In genomic region chr16:4426722-4427372, GRCh38 we compare ENCODE assay signal across 9 cellular contexts. TPM values are rescaled to one million over a fixed set of nuclear protein-coding genes. Genes with fewer than 3 reads are reported as not detected.
DNase-seq lines count a peak whose midpoint lies in the region; ATAC-seq, FAIRE-seq and TF ChIP-seq lines count a peak whose summit lies in the region.
"Had no signal": no experiment of that assay in that cellular context is flagged by ENCODE, and none has a peak within 500 bp of the region (broad histone marks: within the 10 kb centered on the region; RNA-seq: fewer than 3 reads in every experiment).

No MANE protein-coding gene starts in this region.

- TF ChIP-seq CTCF in kidney (IDR thresholded peaks at IDR 0.05; ENCODE audit: borderline replicate concordance, extremely low read depth, insufficient read depth): no peak

- H3K36me3 Mint-ChIP-seq in activated T-cell treated with anti-CD3 and anti-CD28 coated beads, Interleukin-2, amount 50 U/mL, for 4 hours (ENCODE audit: insufficient read depth): peaks cover 14% of the 10 kb centered on the region
- H3K36me3 Mint-ChIP-seq in activated naive CD8-positive, alpha-beta T cell treated with anti-CD3 and anti-CD28 coated beads, Interleukin-2, amount 10 ng/mL, durations not matched to agents 7 days and 5 days: peaks cover 13% of the 10 kb centered on the region

- 92% methylated on average over 12 of the region's 12 CpGs for WGBS in thymus

- H3K27ac ChIP-seq in kidney (ENCODE audit: low read depth in 2 of 2, low read length in 2 of 2) (no peak overlapping the region), thymus (ENCODE audit: low read depth) (no peak overlapping the region)

- POLR2A ChIA-PET in activated naive CD8-positive, alpha-beta T cell treated with anti-CD3 and anti-CD28 coated beads, Interleukin-2, amount 10 ng/mL, durations not matched to agents 7 days and 5 days (lab: Charles Lee): interaction anchor here (0.6 to 4.6 kb wide), 2 partner anchors 11 to 122 kb away, joined by 7 to 30 read pairs; partner anchors contain the start of gene CORO7

- H3K4me3 ChIP-seq in kidney (ENCODE audit: low read length in 2 of 2): peak overlapping the region; percentile 99 to 100
- peak overlapping the region; percentile 70 for H3K4me3 ChIP-seq in thymus (ENCODE audit: low read length)

- H3K4me3 Mint-ChIP-seq in activated T-cell treated with anti-CD3 and anti-CD28 coated beads, Interleukin-2, amount 50 U/mL, for 4 hours: peak overlapping the region; percentile 97
- H3K4me3 Mint-ChIP-seq in activated naive CD8-positive, alpha-beta T cell treated with anti-CD3 and anti-CD28 coated beads, Interleukin-2, amount 10 ng/mL, durations not matched to agents 7 days and 5 days: peak overlapping the region; percentile 94

- intact Hi-C loops in kidney (cut with DNase I): no loop called here

- peak overlapping the region; percentile 99 for H3K27ac Mint-ChIP-seq in activated naive CD8-positive, alpha-beta T cell treated with anti-CD3 and anti-CD28 coated beads, Interleukin-2, amount 10 ng/mL, durations not matched to agents 7 days and 5 days

- ATAC-seq in activated T-cell treated with anti-CD3 and anti-CD28 coated beads, Interleukin-2, amount 50 U/mL, for 4 hours: no peak
- ATAC-seq in activated naive CD8-positive, alpha-beta T cell treated with anti-CD3 and anti-CD28 coated beads, Interleukin-2, amount 10 ng/mL, durations not matched to agents 7 days and 5 days (ENCODE audit: low read depth): no peak

- no peaks in the 10 kb centered on the region for H3K27me3 Mint-ChIP-seq in activated T-cell treated with anti-CD3 and anti-CD28 coated beads, Interleukin-2, amount 50 U/mL, for 4 hours (ENCODE audit: low read depth)
- no peaks in the 10 kb centered on the region for H3K27me3 Mint-ChIP-seq in activated naive CD8-positive, alpha-beta T cell treated with anti-CD3 and anti-CD28 coated beads, Interleukin-2, amount 10 ng/mL, durations not matched to agents 7 days and 5 days

- peaks cover 22% of the 10 kb centered on the region for H3K4me1 Mint-ChIP-seq in activated T-cell treated with anti-CD3 and anti-CD28 coated beads, Interleukin-2, amount 50 U/mL, for 4 hours (ENCODE audit: low read depth)
- H3K4me1 Mint-ChIP-seq in activated naive CD8-positive, alpha-beta T cell treated with anti-CD3 and anti-CD28 coated beads, Interleukin-2, amount 10 ng/mL, durations not matched to agents 7 days and 5 days: peaks cover 25% of the 10 kb centered on the region

- DNase-seq in activated T-cell treated with anti-CD3 and anti-CD28 coated beads, Interleukin-2, amount 50 U/mL, for 4 hours: no peak
- no peak for DNase-seq in activated T-cell treated with anti-CD3 and anti-CD28 coated beads, Interleukin-2, amount 50 U/mL, for 48 hours
- DNase-seq in activated naive CD8-positive, alpha-beta T cell treated with anti-CD3 and anti-CD28 coated beads, Interleukin-2, amount 10 ng/mL, durations not matched to agents 7 days and 5 days: no peak
- no peak for DNase-seq in kidney
- no peak for DNase-seq in NCI-H1105 (lab: John Stamatoyannopoulos, UW)
- no peak for DNase-seq in amniotic stem cell (lab: John Stamatoyannopoulos, UW)
- DNase-seq in NCI-H226: no peak

- H3K27me3 ChIP-seq in thymus (ENCODE audit: control insufficient read depth, insufficient read depth): no peaks in the 10 kb centered on the region

- no peaks in the 10 kb centered on the region for H3K36me3 ChIP-seq in kidney (ENCODE audit: control insufficient read depth in 1 of 2, insufficient read depth in 2 of 2, low read length in 2 of 2)
- H3K36me3 ChIP-seq in thymus (ENCODE audit: control insufficient read depth, insufficient read depth): peaks cover 16% of the 10 kb centered on the region

- no peaks in the 10 kb centered on the region for H3K9me3 Mint-ChIP-seq in activated T-cell treated with anti-CD3 and anti-CD28 coated beads, Interleukin-2, amount 50 U/mL, for 4 hours
- H3K9me3 Mint-ChIP-seq in activated naive CD8-positive, alpha-beta T cell treated with anti-CD3 and anti-CD28 coated beads, Interleukin-2, amount 10 ng/mL, durations not matched to agents 7 days and 5 days: no peaks in the 10 kb centered on the region

- H3K4me1 ChIP-seq in kidney (ENCODE audit: control insufficient read depth in 1 of 2, insufficient read depth in 1 of 2, low read depth in 1 of 2, low read length in 2 of 2) (peaks cover 12 to 13% of the 10 kb centered on the region in 2 donors), thymus (ENCODE audit: control insufficient read depth, insufficient read depth, low read length) (peaks cover 8% of the 10 kb centered on the region)

- no peak for FAIRE-seq in kidney (lab: Jason Lieb, UNC)
- FAIRE-seq: islet of Langerhans had no signal

- H3K9ac ChIP-seq in kidney (ENCODE audit: low read length in 2 of 2): peak overlapping the region in 1 of 2 donors; percentile 98

- H3K9me3 ChIP-seq in kidney (ENCODE audit: control insufficient read depth in 1 of 2, low read length in 2 of 2) (no peaks in the 10 kb centered on the region), thymus (ENCODE audit: control insufficient read depth) (no peaks in the 10 kb centered on the region)

RNA-seq across cellular contexts. Expression of gene DNAJA3, which starts 1.2 kb away (rescaled TPM):
- total RNA-seq in activated T-cell treated with anti-CD3 and anti-CD28 coated beads, Interleukin-2, amount 50 U/mL, for 4 hours: 100 to 1,000 TPM; 108 to 124 (median 123) TPM
- total RNA-seq in activated naive CD8-positive, alpha-beta T cell treated with anti-CD3 and anti-CD28 coated beads, Interleukin-2, amount 10 ng/mL, durations not matched to agents 7 days and 5 days: 10 to 100 TPM; 52.2 to 62.2 TPM
- 41.1 TPM for total RNA-seq in kidney
- polyA plus RNA-seq in kidney (ENCODE audit: insufficient read depth, low read depth, low replicate concordance) (49.4 TPM), thymus (28.4 TPM)

RNA-seq across cellular contexts. Expression of gene CORO7, which starts 10.5 kb away (rescaled TPM):
- 10 to 100 TPM; 75.8 to 79.9 (median 76.4) TPM for total RNA-seq in activated T-cell treated with anti-CD3 and anti-CD28 coated beads, Interleukin-2, amount 50 U/mL, for 4 hours
- 100 to 1,000 TPM; 168 to 186 TPM for total RNA-seq in activated naive CD8-positive, alpha-beta T cell treated with anti-CD3 and anti-CD28 coated beads, Interleukin-2, amount 10 ng/mL, durations not matched to agents 7 days and 5 days
- total RNA-seq in kidney: 50.1 TPM
- polyA plus RNA-seq in kidney (ENCODE audit: insufficient read depth, low read depth, low replicate concordance) (9.8 TPM), thymus (63.7 TPM)

RNA-seq across cellular contexts. Expression of gene NMRAL1, which starts 47.6 kb away (rescaled TPM):
- total RNA-seq in activated T-cell treated with anti-CD3 and anti-CD28 coated beads, Interleukin-2, amount 50 U/mL, for 4 hours: 10 to 100 TPM; 29.6 to 45.2 (median 41.5) TPM
- total RNA-seq in activated naive CD8-positive, alpha-beta T cell treated with anti-CD3 and anti-CD28 coated beads, Interleukin-2, amount 10 ng/mL, durations not matched to agents 7 days and 5 days: 10 to 100 TPM; 64.5 to 64.6 TPM
- 54.9 TPM for total RNA-seq in kidney
- polyA plus RNA-seq in kidney (ENCODE audit: insufficient read depth, low read depth, low replicate concordance) (94.1 TPM), thymus (44.9 TPM)

RNA-seq across cellular contexts. Expression of gene HMOX2, which starts 49.4 kb away (rescaled TPM):
- 10 to 100 TPM; 79.9 to 85.3 (median 83.1) TPM for total RNA-seq in activated T-cell treated with anti-CD3 and anti-CD28 coated beads, Interleukin-2, amount 50 U/mL, for 4 hours
- 10 to 100 TPM; 84.5 to 86.9 TPM for total RNA-seq in activated naive CD8-positive, alpha-beta T cell treated with anti-CD3 and anti-CD28 coated beads, Interleukin-2, amount 10 ng/mL, durations not matched to agents 7 days and 5 days
- 56.4 TPM for total RNA-seq in kidney
- polyA plus RNA-seq in kidney (ENCODE audit: insufficient read depth, low read depth, low replicate concordance) (116 TPM), thymus (38.3 TPM)

RNA-seq across cellular contexts. Expression of gene VASN, which starts 55.2 kb away (rescaled TPM):
- total RNA-seq in activated T-cell treated with anti-CD3 and anti-CD28 coated beads, Interleukin-2, amount 50 U/mL, for 4 hours: under 1 TPM; 0.30 to 0.46 (median 0.34) TPM
- total RNA-seq in activated naive CD8-positive, alpha-beta T cell treated with anti-CD3 and anti-CD28 coated beads, Interleukin-2, amount 10 ng/mL, durations not matched to agents 7 days and 5 days: under 1 TPM; 0.11 to 0.20 TPM
- 82.7 TPM for total RNA-seq in kidney
- polyA plus RNA-seq in kidney (ENCODE audit: insufficient read depth, low read depth, low replicate concordance) (75.7 TPM), thymus (3.6 TPM)
